Comparison of ENCODE assay signal across 1 cellular context in genomic region chr5:36151434-36152323, GRCh38.
TF ChIP-seq lines count a peak whose summit lies in the region.

Gene LMBRD2, minus strand, starts transcription at chr5:36151887. Its CDS starts 8,538 bp downstream, at chr5:36143349.
Gene SKP2, plus strand, starts transcription at chr5:36152111. Its CDS starts 152 bp downstream, at chr5:36152263.

TF ChIP-seq in HEK293, 187 proteins besides CTCF, POLR2A, EP300 and RAD21 (continued from another document and continues in another):
- TF ChIP-seq ZBTB49 (tag by site-specific recombination; IDR thresholded peaks at IDR 0.05; ENCODE audit: low read depth) (no peak), ZNF514 (tag by site-specific recombination; IDR thresholded peaks at IDR 0.05) (no peak), ZNF776 (tag by site-specific recombination; IDR thresholded peaks at IDR 0.05; ENCODE audit: borderline replicate concordance) (no peak), ZNF341 (tag by site-specific recombination; IDR thresholded peaks at IDR 0.05; ENCODE audit: low read depth) (peak; percentile 38), HOXC10 (CRISPR knock-in tag; IDR thresholded peaks at IDR 0.05) (0 out of 2 replicates have a peak, but pooled peaks have one; percentile 17), ZSCAN5A (tag by site-specific recombination; IDR thresholded peaks at IDR 0.05) (no peak), IKZF3 (tag by site-specific recombination; IDR thresholded peaks at IDR 0.05) (peak; percentile 33; the same call in 1 of the 2 replicates), ZNF660 (tag by site-specific recombination; IDR thresholded peaks at IDR 0.05) (peak; percentile 49), SCRT2 (tag by site-specific recombination; IDR thresholded peaks at IDR 0.05) (peak; percentile 69), EGR2 (tag by site-specific recombination; IDR thresholded peaks at IDR 0.05; ENCODE audit: low read depth) (peak; percentile 88), ZNF518A (tag by site-specific recombination; conservative IDR thresholded peaks at IDR 0.05; ENCODE audit: low read depth) (peak; percentile 42; the same call in 1 of the 2 replicates), AEBP2 (tag by site-specific recombination; IDR thresholded peaks at IDR 0.05; ENCODE audit: borderline replicate concordance) (no peak), KLF10 (tag by site-specific recombination; IDR thresholded peaks at IDR 0.05) (peak; percentile 72; the same call in 1 of the 2 replicates), ZFP41 (tag by site-specific recombination; IDR thresholded peaks at IDR 0.05; ENCODE audit: borderline replicate concordance) (no peak), ZNF248 (tag by site-specific recombination; IDR thresholded peaks at IDR 0.05) (no peak), SP2 (tag by site-specific recombination; IDR thresholded peaks at IDR 0.05) (peak; percentile 97), ZNF280D (tag by site-specific recombination; IDR thresholded peaks at IDR 0.05) (no peak), ZNF324 (tag by site-specific recombination; IDR thresholded peaks at IDR 0.05) (peak; percentile 21; the same call in 1 of the 2 replicates), KLF17 (tag by site-specific recombination; IDR thresholded peaks at IDR 0.05) (peak; percentile 69), ZNF639 (tag by site-specific recombination; IDR thresholded peaks at IDR 0.05) (peak; percentile 36; the same call in 1 of the 2 replicates), ZNF654 (tag by site-specific recombination; IDR thresholded peaks at IDR 0.05; ENCODE audit: low read depth) (0 out of 2 replicates have a peak, but pooled peaks have one; percentile 9), ZFP37 (tag by site-specific recombination; IDR thresholded peaks at IDR 0.05) (peak; percentile 63), ZNF501 (tag by site-specific recombination; IDR thresholded peaks at IDR 0.05) (peak; percentile 60), ZFP3 (tag by site-specific recombination; IDR thresholded peaks at IDR 0.05; ENCODE audit: low read depth) (no peak), ZBTB11 (tag by site-specific recombination; conservative IDR thresholded peaks at IDR 0.05; ENCODE audit: low read depth) (peak; percentile 85), ZNF610 (tag by site-specific recombination; IDR thresholded peaks at IDR 0.05; ENCODE audit: borderline replicate concordance) (peak; percentile 74), KLF8 (tag by site-specific recombination; IDR thresholded peaks at IDR 0.05) (peak; percentile 79), GLIS1 (tag by site-specific recombination; IDR thresholded peaks at IDR 0.05) (peak; percentile 88), BCL11B (tag by site-specific recombination; IDR thresholded peaks at IDR 0.05; ENCODE audit: low read depth) (no peak), ZBTB1 (tag by site-specific recombination; IDR thresholded peaks at IDR 0.05) (no peak), PBX3 (CRISPR knock-in tag; IDR thresholded peaks at IDR 0.05) (peak; percentile 21; the same call in 1 of the 2 replicates), ZNF404 (tag by site-specific recombination; IDR thresholded peaks at IDR 0.05) (no peak), ZNF121 (tag by site-specific recombination; IDR thresholded peaks at IDR 0.05) (peak; percentile 95), SCRT1 (tag by site-specific recombination; IDR thresholded peaks at IDR 0.05; ENCODE audit: borderline replicate concordance) (peak; percentile 61; the same call in 1 of the 2 replicates)
